26 cellular contexts compared by ENCODE assay signal in genomic region chr11:1410366-1411291, GRCh38. TPM values are rescaled to one million over a fixed set of nuclear protein-coding genes. Genes with fewer than 3 reads are reported as not detected.
DNase-seq lines count a peak whose midpoint lies in the region; ATAC-seq, FAIRE-seq and TF ChIP-seq lines count a peak whose summit lies in the region.
"Had no signal": no experiment of that assay in that cellular context is flagged by ENCODE, and none has a peak within 500 bp of the region (broad histone marks: within the 10 kb centered on the region; RNA-seq: fewer than 3 reads in every experiment).

No MANE protein-coding gene starts in this region.

- H3K9me3 ChIP-seq in endodermal cell (ENCODE audit: control insufficient read depth, low read length) (peaks cover 9% of the 10 kb centered on the region), pancreas (no peaks in the 10 kb centered on the region), colonic mucosa (no peaks in the 10 kb centered on the region), aorta (ENCODE audit: control insufficient read depth, low read length) (no peaks in the 10 kb centered on the region)
- H3K9me3 ChIP-seq: upper lobe of left lung had no signal

- H3K4me1 ChIP-seq in endodermal cell (ENCODE audit: control insufficient read depth, insufficient read depth, low read length) (no peaks in the 10 kb centered on the region), pancreas (peaks cover 12 to 24% (median 15%) of the 10 kb centered on the region in 3 donors), colonic mucosa (no peaks in the 10 kb centered on the region), aorta (ENCODE audit: control insufficient read depth in 1 of 2, insufficient read depth in 2 of 2, low read length in 2 of 2) (no peaks in the 10 kb centered on the region)
- H3K4me1 ChIP-seq: A549, upper lobe of left lung had no signal

- no peak overlapping the region for H3K4me3 Mint-ChIP-seq in endodermal cell
- H3K4me3 Mint-ChIP-seq: activated CD4-positive, alpha-beta T cell treated with anti-CD3 and anti-CD28 coated beads for 36 hours; activated CD8-positive, alpha-beta memory T cell treated with anti-CD3 and anti-CD28 coated beads, Interleukin-2, amount 10 ng/mL, durations not matched to agents 7 days and 5 days; activated T-helper 1 cell treated with anti-CD3 and anti-CD28 coated beads, Interleukin-12 subunit alpha, Interleukin-12 subunit beta, Interleukin-2, Interleukin-4 antibody, amounts not matched to agents 30 ng/mL and 10 ng/mL and 1 ng/mL, durations not matched to agents 14 hours and 24 hours and 36 hours; IgD-negative memory B cell; T-cell had no signal

- no peak for TF ChIP-seq CTCF in endodermal cell (conservative IDR thresholded peaks at IDR 0.05)
- TF ChIP-seq CTCF in pancreas (IDR thresholded peaks at IDR 0.05): no peak
- no peak for TF ChIP-seq CTCF in colonic mucosa (IDR thresholded peaks at IDR 0.05)

- DNase-seq in NCI-H1417 (lab: John Stamatoyannopoulos, UW): peak in 2 of 3 experiments; percentile 20 to 58
- no peak for DNase-seq in NCI-H1417 treated with DMSO at 0.1 percent for 48 hours (lab: John Stamatoyannopoulos, UW)
- DNase-seq in NCI-H446 treated with DMSO at 0.1 percent for 48 hours (lab: John Stamatoyannopoulos, UW): peak; percentile 26
- no peak for DNase-seq in endodermal cell
- peak in 5 of 6 donors; percentile 79 to 86 (median 84) for DNase-seq in pancreas
- DNase-seq in hepatic stellate cell (ENCODE audit: low spot score): no peak
- DNase-seq in colonic mucosa: no peak
- no peak for DNase-seq in aorta
- DNase-seq: activated CD4-positive, alpha-beta T cell treated with anti-CD3 and anti-CD28 coated beads for 36 hours; activated CD8-positive, alpha-beta memory T cell treated with anti-CD3 and anti-CD28 coated beads, Interleukin-2, amount 10 ng/mL, durations not matched to agents 7 days and 5 days; cortex of kidney; mammary epithelial cell; MM.1S; NCI-H2029; NCI-H526 treated with DMSO at 0.1 percent for 48 hours; OCI-M1; Right ventricle myocardium superior; T-cell had no signal

- H3K27me3 ChIP-seq in endodermal cell (ENCODE audit: control insufficient read depth, insufficient read depth, low read length, poor library complexity, severe bottlenecking) (no peaks in the 10 kb centered on the region), pancreas (no peaks in the 10 kb centered on the region), colonic mucosa (no peaks in the 10 kb centered on the region), aorta (ENCODE audit: control insufficient read depth in 1 of 2, insufficient read depth in 2 of 2, low read length in 1 of 2) (no peaks in the 10 kb centered on the region)
- H3K27me3 ChIP-seq: upper lobe of left lung had no signal

- ATAC-seq in pancreas (peak; percentile 37 to 60 (median 48)), aorta (ENCODE audit: low FRiP score) (no peak)
- ATAC-seq: A549; activated CD4-positive, alpha-beta T cell treated with anti-CD3 and anti-CD28 coated beads for 36 hours; activated CD8-positive, alpha-beta memory T cell treated with anti-CD3 and anti-CD28 coated beads, Interleukin-2, amount 10 ng/mL, durations not matched to agents 7 days and 5 days; activated naive CD4-positive, alpha-beta T cell treated with anti-CD3 and anti-CD28 coated beads, Interleukin-2, amount 50 U/mL, for 72 hours; right cardiac atrium; T-cell had no signal

- no peak overlapping the region for H3K9ac ChIP-seq in endodermal cell (ENCODE audit: extremely low read depth, low read length, poor library complexity, severe bottlenecking)
- no peak overlapping the region for H3K9ac ChIP-seq in colonic mucosa (ENCODE audit: low read depth in 2 of 2, low read length in 2 of 2)

- H3K4me1 Mint-ChIP-seq in endodermal cell: no peaks in the 10 kb centered on the region
- H3K4me1 Mint-ChIP-seq: activated CD4-positive, alpha-beta T cell treated with anti-CD3 and anti-CD28 coated beads for 36 hours; activated CD8-positive, alpha-beta memory T cell treated with anti-CD3 and anti-CD28 coated beads, Interleukin-2, amount 10 ng/mL, durations not matched to agents 7 days and 5 days; IgD-negative memory B cell; T-cell had no signal

- FAIRE-seq in pancreas (lab: Jason Lieb, UNC): no peak
- FAIRE-seq: A549, D721Med, G401.6 had no signal

- H3K27ac ChIP-seq in endodermal cell (ENCODE audit: low read depth, low read length) (peak overlapping the region; percentile 44), pancreas (peak overlapping the region; percentile 82 to 91 (median 86)), colonic mucosa (no peak overlapping the region), aorta (ENCODE audit: low read depth in 1 of 2, low read length in 2 of 2) (no peak overlapping the region)
- H3K27ac ChIP-seq: A549, upper lobe of left lung had no signal

- H3K27me3 Mint-ChIP-seq in endodermal cell (ENCODE audit: insufficient read depth): peaks cover 2% of the 10 kb centered on the region
- H3K27me3 Mint-ChIP-seq: activated CD4-positive, alpha-beta T cell treated with anti-CD3 and anti-CD28 coated beads for 36 hours; activated CD8-positive, alpha-beta memory T cell treated with anti-CD3 and anti-CD28 coated beads, Interleukin-2, amount 10 ng/mL, durations not matched to agents 7 days and 5 days; T-cell had no signal

- no peak overlapping the region for H3K27ac Mint-ChIP-seq in endodermal cell
- H3K27ac Mint-ChIP-seq: activated CD4-positive, alpha-beta T cell treated with anti-CD3 and anti-CD28 coated beads for 36 hours; activated CD8-positive, alpha-beta memory T cell treated with anti-CD3 and anti-CD28 coated beads, Interleukin-2, amount 10 ng/mL, durations not matched to agents 7 days and 5 days; activated naive CD4-positive, alpha-beta T cell treated with anti-CD3 and anti-CD28 coated beads, Interleukin-2, amount 50 U/mL, for 72 hours; activated T-helper 1 cell treated with anti-CD3 and anti-CD28 coated beads, Interleukin-12 subunit alpha, Interleukin-12 subunit beta, Interleukin-2, Interleukin-4 antibody, amounts not matched to agents 30 ng/mL and 10 ng/mL and 1 ng/mL, durations not matched to agents 14 hours and 24 hours and 36 hours; T-cell had no signal

- WGBS in endodermal cell (ENCODE audit: insufficient coverage in 1 of 2, insufficient read length in 1 of 2), 2 experiments: 89 to 91% methylated on average over 19 to 35 of the region's 35 CpGs
- 26 to 38% methylated on average over 33 to 35 of the region's 35 CpGs for WGBS in pancreas, 2 donors
- WGBS in aorta, 2 donors: 64 to 67% methylated on average over 35 of the region's 35 CpGs

- H3K36me3 ChIP-seq in endodermal cell (ENCODE audit: control insufficient read depth, insufficient read depth, low read length) (no peaks in the 10 kb centered on the region), pancreas (no peaks in the 10 kb centered on the region), colonic mucosa (no peaks in the 10 kb centered on the region), aorta (ENCODE audit: control insufficient read depth in 1 of 2, insufficient read depth in 2 of 2, low read length in 1 of 2) (no peaks in the 10 kb centered on the region)
- H3K36me3 ChIP-seq: upper lobe of left lung had no signal

- intact Hi-C loops in pancreas (cut with DNase I): no loop called here
- intact Hi-C loops in colonic mucosa (cut with DNase I): no loop called here
- intact Hi-C loops in aorta (cut with DNase I): no loop called here

- no peak overlapping the region for H3K4me3 ChIP-seq in endodermal cell (ENCODE audit: low read length)
- peak overlapping the region; percentile 28 to 60 (median 43) for H3K4me3 ChIP-seq in pancreas
- H3K4me3 ChIP-seq in colonic mucosa: no peak overlapping the region
- H3K4me3 ChIP-seq in aorta (ENCODE audit: low read length in 2 of 2): no peak overlapping the region
- H3K4me3 ChIP-seq: A549, upper lobe of left lung had no signal

- peaks cover 3% of the 10 kb centered on the region for H3K36me3 Mint-ChIP-seq in endodermal cell (ENCODE audit: low read depth)
- H3K36me3 Mint-ChIP-seq: activated CD8-positive, alpha-beta memory T cell treated with anti-CD3 and anti-CD28 coated beads, Interleukin-2, amount 10 ng/mL, durations not matched to agents 7 days and 5 days; activated naive CD4-positive, alpha-beta T cell treated with anti-CD3 and anti-CD28 coated beads, Interleukin-2, amount 50 U/mL, for 72 hours; IgD-negative memory B cell; T-cell had no signal

- peaks cover 32% of the 10 kb centered on the region for H3K9me3 Mint-ChIP-seq in endodermal cell
- H3K9me3 Mint-ChIP-seq: activated naive CD4-positive, alpha-beta T cell treated with anti-CD3 and anti-CD28 coated beads, Interleukin-2, amount 50 U/mL, for 72 hours; IgD-negative memory B cell; T-cell had no signal

RNA-seq across cellular contexts. Expression of gene BRSK2, which starts 20.9 kb away (rescaled TPM):
- total RNA-seq in endodermal cell (10 to 100 TPM in 1 of 2 donors, 1 to 10 TPM in 1; 9.4 to 10.3 TPM), pancreas (10 to 100 TPM; 44.2 to 77.6 (median 62.0) TPM), colonic mucosa (1 to 10 TPM in 1 of 2 donors, under 1 TPM in 1; 0.52 to 1.2 TPM), aorta (1 to 10 TPM in 1 of 2 donors, under 1 TPM in 1; 0.55 to 1.0 TPM)
- 43.7 TPM for polyA plus RNA-seq in endodermal cell (2013, experiment 1 of 2)
- 37.6 TPM for polyA plus RNA-seq in endodermal cell (2013, experiment 2 of 2)
- polyA plus RNA-seq in pancreas (100 to 1,000 TPM in 1 of 2 donors, 10 to 100 TPM in 1; 77.0 to 215 TPM), aorta (under 1 TPM; 0.61 to 0.63 TPM)
- polyA plus RNA-seq: IgD-negative memory B cell had no signal

Comparison
In these comparisons a context has a peak if more than half of its experiments do, and no peak if none do; other contexts are left out.
1. DNase-seq: peak in NCI-H1417 (2 of 3), NCI-H446 treated with DMSO at 0.1 percent for 48 hours (single experiment) and pancreas (5 of 6); none in NCI-H1417 treated with DMSO at 0.1 percent for 48 hours (single experiment), endodermal cell (single experiment), hepatic stellate cell (single experiment), colonic mucosa (single experiment) and aorta (0 of 2).
2. H3K27ac ChIP-seq: peak in endodermal cell (single experiment) and pancreas (4 of 4); none in colonic mucosa (single experiment) and aorta (0 of 2).
3. H3K4me3 ChIP-seq: peak in pancreas (4 of 4); none in endodermal cell (single experiment), colonic mucosa (single experiment) and aorta (0 of 2).
4. RNA of gene BRSK2, which starts 20.9 kb away (total RNA-seq): 44.2 to 77.6 TPM in pancreas and 9.4 to 10.3 TPM in endodermal cell; 0.52 to 1.2 TPM in colonic mucosa and 0.55 to 1.0 TPM in aorta; every median in the first group is over 4 times any median in the second.